Comparison of ENCODE assay signal across 20 cellular contexts in genomic region chr9:87587356-87587745, GRCh38.
"Had no signal": no experiment of that assay in that cellular context is flagged by ENCODE, and none has a peak within 500 bp of the region (broad histone marks: within the 10 kb centered on the region; RNA-seq: fewer than 3 reads in every experiment).

No MANE protein-coding gene starts in this region.

- H3K9me3 Mint-ChIP-seq: activated B cell treated with CpG ODN at 0.5 μM for 24 hours; activated CD4-positive, alpha-beta memory T cell treated with anti-CD3 and anti-CD28 coated beads for 36 hours; stimulated activated naive CD8-positive, alpha-beta T cell treated with anti-CD3 and anti-CD28 coated beads, Interleukin-15, Interleukin-2, amounts not matched to agents 100 ng/mL and 50 ng/mL, for 24 hours had no signal

- H3K4me1 Mint-ChIP-seq: activated B cell treated with CpG ODN at 0.5 μM for 24 hours; activated CD8-positive, alpha-beta memory T cell treated with anti-CD3 and anti-CD28 coated beads, Interleukin-2, amount 10 ng/mL, durations not matched to agents 7 days and 5 days had no signal

- H3K4me1 ChIP-seq: foreskin keratinocyte had no signal

- H3K36me3 Mint-ChIP-seq: activated CD4-positive, alpha-beta memory T cell treated with anti-CD3 and anti-CD28 coated beads for 36 hours; activated CD8-positive, alpha-beta memory T cell treated with anti-CD3 and anti-CD28 coated beads, Interleukin-2, amount 10 ng/mL, durations not matched to agents 7 days and 5 days; activated naive CD8-positive, alpha-beta T cell had no signal

- H3K4me3 Mint-ChIP-seq: activated B cell treated with CpG ODN at 0.5 μM for 24 hours; activated CD4-positive, alpha-beta memory T cell treated with anti-CD3 and anti-CD28 coated beads for 36 hours; activated CD8-positive, alpha-beta memory T cell treated with anti-CD3 and anti-CD28 coated beads, Interleukin-2, amount 10 ng/mL, durations not matched to agents 7 days and 5 days; activated naive CD8-positive, alpha-beta T cell; effector memory CD8-positive, alpha-beta T cell; neural crest cell; stimulated activated naive CD8-positive, alpha-beta T cell treated with anti-CD3 and anti-CD28 coated beads, Interleukin-15, Interleukin-2, amounts not matched to agents 100 ng/mL and 50 ng/mL, for 24 hours had no signal

- H3K27me3 Mint-ChIP-seq: activated B cell treated with CpG ODN at 0.5 μM for 24 hours; activated CD4-positive, alpha-beta memory T cell treated with anti-CD3 and anti-CD28 coated beads for 36 hours; activated CD8-positive, alpha-beta memory T cell treated with anti-CD3 and anti-CD28 coated beads, Interleukin-2, amount 10 ng/mL, durations not matched to agents 7 days and 5 days; activated naive CD8-positive, alpha-beta T cell; stimulated activated naive CD8-positive, alpha-beta T cell treated with anti-CD3 and anti-CD28 coated beads, Interleukin-15, Interleukin-2, amounts not matched to agents 100 ng/mL and 50 ng/mL, for 24 hours had no signal

- H3K27ac ChIP-seq: foreskin keratinocyte had no signal

- H3K4me3 ChIP-seq: lung had no signal

- DNase-seq: activated B cell treated with CpG ODN at 0.5 μM for 24 hours; activated CD4-positive, alpha-beta memory T cell treated with anti-CD3 and anti-CD28 coated beads for 36 hours; activated CD4-positive, alpha-beta T cell treated with anti-CD3 and anti-CD28 coated beads for 4 hours; activated CD8-positive, alpha-beta memory T cell treated with anti-CD3 and anti-CD28 coated beads, Interleukin-2, amount 10 ng/mL, durations not matched to agents 7 days and 5 days; amniotic stem cell; caudate nucleus; effector memory CD8-positive, alpha-beta T cell; foreskin keratinocyte; glutamatergic neuron; hypothalamus; islet precursor cell; right cardiac atrium; small intestine; stimulated activated CD4-positive, alpha-beta T cell treated with anti-CD3 and anti-CD28 coated beads, Interleukin-15, amount 100 ng/mL, for 24 hours; stimulated activated CD4-positive, alpha-beta T cell treated with anti-CD3 and anti-CD28 coated beads, Interleukin-2, amount 100 ng/mL, for 48 hours; trophoblast cell had no signal

- H3K27me3 ChIP-seq: foreskin keratinocyte had no signal

- ATAC-seq: activated CD8-positive, alpha-beta memory T cell treated with anti-CD3 and anti-CD28 coated beads, Interleukin-2, amount 10 ng/mL, durations not matched to agents 7 days and 5 days; effector memory CD8-positive, alpha-beta T cell; foreskin keratinocyte; right cardiac atrium had no signal

- H3K27ac Mint-ChIP-seq: activated B cell treated with CpG ODN at 0.5 μM for 24 hours; activated CD4-positive, alpha-beta memory T cell treated with anti-CD3 and anti-CD28 coated beads for 36 hours; activated CD8-positive, alpha-beta memory T cell treated with anti-CD3 and anti-CD28 coated beads, Interleukin-2, amount 10 ng/mL, durations not matched to agents 7 days and 5 days; activated naive CD8-positive, alpha-beta T cell; effector memory CD8-positive, alpha-beta T cell; stimulated activated naive CD8-positive, alpha-beta T cell treated with anti-CD3 and anti-CD28 coated beads, Interleukin-15, Interleukin-2, amounts not matched to agents 100 ng/mL and 50 ng/mL, for 24 hours had no signal
